In the genomic region with DNA sequence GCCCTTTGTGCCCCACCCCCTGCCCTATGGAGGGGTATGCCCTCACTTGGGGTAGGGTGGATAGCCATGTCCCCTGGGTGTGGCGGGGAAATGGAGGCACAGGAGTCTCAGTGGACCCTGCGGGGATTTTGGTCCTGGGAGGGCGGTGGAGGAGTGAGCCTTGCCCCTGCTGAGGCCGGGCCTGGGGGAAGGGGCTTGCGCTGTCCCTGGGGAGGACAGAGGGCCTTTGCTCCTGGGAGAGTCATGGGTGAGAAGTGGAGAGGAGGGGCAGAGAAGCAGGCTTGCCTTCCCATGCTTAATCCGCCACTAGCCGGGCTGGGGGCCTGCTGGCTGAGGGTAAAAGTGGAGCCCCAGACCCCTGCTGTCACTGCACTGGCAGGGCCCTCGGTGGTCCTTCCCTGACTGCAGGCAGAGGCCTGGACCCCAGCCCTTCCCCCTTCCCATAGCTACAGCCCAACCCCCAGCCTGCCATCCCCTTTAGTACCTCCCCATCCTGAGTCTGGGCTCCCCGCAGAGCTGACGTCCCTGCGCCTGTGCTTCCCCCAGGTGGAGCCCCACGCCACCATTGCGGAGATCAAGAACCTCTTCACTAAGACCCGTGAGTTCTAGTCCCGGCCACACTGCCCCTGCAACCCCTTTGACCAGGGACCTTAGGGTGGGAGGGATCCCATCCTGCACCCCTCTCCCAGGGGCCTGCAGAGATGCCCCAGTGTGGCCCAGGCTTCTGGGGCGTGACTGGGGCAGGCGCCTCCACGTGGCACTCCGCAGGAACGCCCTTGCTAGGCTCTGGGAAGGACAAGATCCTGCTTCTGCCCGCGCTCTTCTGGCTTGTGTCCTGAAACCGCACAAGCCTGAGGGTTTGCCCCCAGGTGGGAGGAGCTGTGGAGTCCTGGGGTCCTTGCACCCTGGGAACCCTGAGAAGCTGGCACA, we compare ENCODE assay signal across 16 cellular contexts. TPM values are rescaled to one million over a fixed set of nuclear protein-coding genes. Genes with fewer than 3 reads are reported as not detected.
A peak's percentile ranks its signal among the peaks of the same experiment; 100 is the strongest.
DNase-seq lines count a peak whose midpoint lies in the region; ATAC-seq and TF ChIP-seq lines count a peak whose summit lies in the region.
"Had no signal": no experiment of that assay in that cellular context is flagged by ENCODE, and none has a peak within 500 bp of the region (broad histone marks: within the 10 kb centered on the region; RNA-seq: fewer than 3 reads in every experiment).

No MANE protein-coding gene starts in this region.

- H3K27ac Mint-ChIP-seq in activated CD8-positive, alpha-beta T cell treated with anti-CD3 and anti-CD28 coated beads, Interleukin-2, amount 10 ng/mL, durations not matched to agents 7 days and 5 days = peak overlapping the region; percentile 66
- H3K27ac Mint-ChIP-seq in activated naive CD4-positive, alpha-beta T cell treated with anti-CD3 and anti-CD28 coated beads, Interleukin-2, amount 10 ng/mL, durations not matched to agents 7 days and 5 days = no peak overlapping the region
- H3K27ac Mint-ChIP-seq: activated B cell treated with CpG ODN at 0.5 μM for 24 hours had no signal

- no peak for TF ChIP-seq CTCF in GM13976 (IDR thresholded peaks at IDR 0.05; ENCODE audit: borderline replicate concordance, control extremely low read depth, extremely low read depth, insufficient read depth, missing control alignments)

- 0 out of 2 replicates have a peak overlapping the region, but pooled peaks have one; percentile 3 for H3K4me3 ChIP-seq in iPS-18c (ENCODE audit: insufficient read depth, low read depth, low read length)
- H3K4me3 ChIP-seq in skeletal muscle tissue (ENCODE audit: low read length in 3 of 3) = peak overlapping the region; percentile 68 to 82 (median 81)
- H3K4me3 ChIP-seq: MG63, SJSA1 had no signal

- in situ Hi-C loops in GM13976 (cut with MboI; ENCODE audit: low sequenced_read_pairs, unreplicated experiment) (loop anchor here (25.0 kb wide), 2 partner anchors 324 to 549 kb away; a partner anchor contains a TSS), G401 (cut with HindIII; ENCODE audit: low sequenced_read_pairs) (loop anchor here (10.0 kb wide), 1 partner anchor 122 kb away; no protein-coding TSS in a partner anchor)

- H3K9me3 ChIP-seq in iPS-18c (ENCODE audit: control insufficient read depth, insufficient read depth, low read length) (no peaks in the 10 kb centered on the region), skeletal muscle tissue (ENCODE audit: control insufficient read depth in 3 of 3, low read length in 3 of 3) (no peaks in the 10 kb centered on the region)
- H3K9me3 ChIP-seq: MG63, SJSA1 had no signal

- no peaks in the 10 kb centered on the region for H3K27me3 ChIP-seq in skeletal muscle tissue (ENCODE audit: control insufficient read depth in 3 of 3, insufficient read depth in 3 of 3, low read length in 3 of 3)
- H3K27me3 ChIP-seq: MG63, SJSA1 had no signal

- peaks cover 31% of the 10 kb centered on the region for H3K4me1 Mint-ChIP-seq in activated CD8-positive, alpha-beta T cell treated with anti-CD3 and anti-CD28 coated beads, Interleukin-2, amount 10 ng/mL, durations not matched to agents 7 days and 5 days (ENCODE audit: low read depth)
- peaks cover 19% of the 10 kb centered on the region for H3K4me1 Mint-ChIP-seq in activated naive CD4-positive, alpha-beta T cell treated with anti-CD3 and anti-CD28 coated beads, Interleukin-2, amount 10 ng/mL, durations not matched to agents 7 days and 5 days

- no peak overlapping the region for H3K4me3 Mint-ChIP-seq in activated CD8-positive, alpha-beta T cell treated with anti-CD3 and anti-CD28 coated beads, Interleukin-2, amount 10 ng/mL, durations not matched to agents 7 days and 5 days
- no peak overlapping the region for H3K4me3 Mint-ChIP-seq in activated naive CD4-positive, alpha-beta T cell treated with anti-CD3 and anti-CD28 coated beads, Interleukin-2, amount 10 ng/mL, durations not matched to agents 7 days and 5 days
- H3K4me3 Mint-ChIP-seq: activated B cell treated with CpG ODN at 0.5 μM for 24 hours had no signal

- peaks cover 34 to 57% (median 48%) of the 10 kb centered on the region in 3 donors for H3K4me1 ChIP-seq in skeletal muscle tissue (ENCODE audit: control insufficient read depth in 3 of 3, insufficient read depth in 3 of 3, low read length in 3 of 3)
- H3K4me1 ChIP-seq: SJSA1 had no signal

- no peak for ATAC-seq in activated CD8-positive, alpha-beta T cell treated with anti-CD3 and anti-CD28 coated beads, Interleukin-2, amount 10 ng/mL, durations not matched to agents 7 days and 5 days
- no peak for ATAC-seq in stimulated activated naive CD8-positive, alpha-beta T cell treated with anti-CD3 and anti-CD28 coated beads, Interleukin-15, Interleukin-2, amounts not matched to agents 100 U/mL and 50 U/mL, for 24 hours
- ATAC-seq: left colon had no signal

- peaks cover 9 to 20% (median 18%) of the 10 kb centered on the region in 3 donors for H3K36me3 ChIP-seq in skeletal muscle tissue (ENCODE audit: control insufficient read depth in 3 of 3, insufficient read depth in 3 of 3, low read length in 3 of 3)

- no peaks in the 10 kb centered on the region for H3K9me3 Mint-ChIP-seq in activated CD8-positive, alpha-beta T cell treated with anti-CD3 and anti-CD28 coated beads, Interleukin-2, amount 10 ng/mL, durations not matched to agents 7 days and 5 days (ENCODE audit: insufficient read depth)
- no peaks in the 10 kb centered on the region for H3K9me3 Mint-ChIP-seq in activated naive CD4-positive, alpha-beta T cell treated with anti-CD3 and anti-CD28 coated beads, Interleukin-2, amount 10 ng/mL, durations not matched to agents 7 days and 5 days
- H3K9me3 Mint-ChIP-seq: activated B cell treated with CpG ODN at 0.5 μM for 24 hours had no signal

- no peaks in the 10 kb centered on the region for H3K27me3 Mint-ChIP-seq in activated CD8-positive, alpha-beta T cell treated with anti-CD3 and anti-CD28 coated beads, Interleukin-2, amount 10 ng/mL, durations not matched to agents 7 days and 5 days (ENCODE audit: low read depth)
- H3K27me3 Mint-ChIP-seq in activated naive CD4-positive, alpha-beta T cell treated with anti-CD3 and anti-CD28 coated beads, Interleukin-2, amount 10 ng/mL, durations not matched to agents 7 days and 5 days = no peaks in the 10 kb centered on the region
- H3K27me3 Mint-ChIP-seq: activated B cell treated with CpG ODN at 0.5 μM for 24 hours had no signal

- peaks cover 20% of the 10 kb centered on the region for H3K36me3 Mint-ChIP-seq in activated CD8-positive, alpha-beta T cell treated with anti-CD3 and anti-CD28 coated beads, Interleukin-2, amount 10 ng/mL, durations not matched to agents 7 days and 5 days (ENCODE audit: low read depth)
- peaks cover 16% of the 10 kb centered on the region for H3K36me3 Mint-ChIP-seq in activated naive CD4-positive, alpha-beta T cell treated with anti-CD3 and anti-CD28 coated beads, Interleukin-2, amount 10 ng/mL, durations not matched to agents 7 days and 5 days

- POLR2A ChIA-PET in activated CD8-positive, alpha-beta T cell treated with anti-CD3 and anti-CD28 coated beads, Interleukin-2, amount 10 ng/mL, durations not matched to agents 7 days and 5 days (lab: Charles Lee) = no interaction called here

- DNase-seq in GM13976 (ENCODE audit: low spot score) = peak; percentile 13
- no peak for DNase-seq in activated CD8-positive, alpha-beta T cell treated with anti-CD3 and anti-CD28 coated beads, Interleukin-2, amount 10 ng/mL, durations not matched to agents 7 days and 5 days
- no peak for DNase-seq in SHP77 treated with DMSO at 0.1 percent for 48 hours (lab: John Stamatoyannopoulos, UW)
- DNase-seq in G401 (ENCODE audit: low spot score) = no peak
- no peak for DNase-seq in stimulated activated naive CD8-positive, alpha-beta T cell treated with anti-CD3 and anti-CD28 coated beads, Interleukin-15, Interleukin-2, amounts not matched to agents 100 U/mL and 50 U/mL, for 24 hours
- DNase-seq in activated naive CD4-positive, alpha-beta T cell treated with anti-CD3 and anti-CD28 coated beads, Interleukin-2, amount 10 ng/mL, durations not matched to agents 7 days and 5 days = no peak
- DNase-seq: activated B cell treated with CpG ODN at 0.5 μM for 24 hours; activated T-cell treated with anti-CD3 and anti-CD28 coated beads for 4 hours; AML-193; DND-41; left colon; stimulated activated CD8-positive, alpha-beta memory T cell treated with anti-CD3 and anti-CD28 coated beads, Interleukin-4, amount 100 ng/mL, for 48 hours had no signal

- H3K27ac ChIP-seq in skeletal muscle tissue (ENCODE audit: low read depth, low read length) = peak overlapping the region; percentile 99
- H3K27ac ChIP-seq: SJSA1 had no signal

- H3K9ac ChIP-seq in skeletal muscle tissue (ENCODE audit: low read depth in 1 of 3, low read length in 3 of 3) = peak overlapping the region; percentile 92 to 99 (median 92)

- CTCF ChIA-PET in activated CD8-positive, alpha-beta T cell treated with anti-CD3 and anti-CD28 coated beads, Interleukin-2, amount 10 ng/mL, durations not matched to agents 7 days and 5 days (lab: Charles Lee) = interaction anchor here (1.0 to 1.5 kb wide), 3 partner anchors 59 to 124 kb away, joined by 3 to 4 read pairs (median 3); no protein-coding TSS in a partner anchor
- CTCF ChIA-PET in activated naive CD4-positive, alpha-beta T cell treated with anti-CD3 and anti-CD28 coated beads, Interleukin-2, amount 10 ng/mL, durations not matched to agents 7 days and 5 days (lab: Charles Lee) = no interaction called here

RNA-seq across cellular contexts. Expression of a gene that starts 8.9 kb away (rescaled TPM):
- total RNA-seq in activated CD8-positive, alpha-beta T cell treated with anti-CD3 and anti-CD28 coated beads, Interleukin-2, amount 10 ng/mL, durations not matched to agents 7 days and 5 days = 100 to 1,000 TPM; 133 to 142 TPM
- total RNA-seq in skeletal muscle tissue = 525 TPM
- total RNA-seq in G401 (2014; rRNA removed; shearing (Covaris generic)) = 287 and 394 TPM in 2 replicates

RNA-seq across cellular contexts. Expression of a gene that starts 20.0 kb away (rescaled TPM):
- total RNA-seq in activated CD8-positive, alpha-beta T cell treated with anti-CD3 and anti-CD28 coated beads, Interleukin-2, amount 10 ng/mL, durations not matched to agents 7 days and 5 days = not detected
- 0.52 TPM for total RNA-seq in skeletal muscle tissue
- not detected in 2 replicates for total RNA-seq in G401 (2014; rRNA removed; shearing (Covaris generic))

RNA-seq across cellular contexts. Expression of a gene that starts 33.5 kb away (rescaled TPM):
- 100 to 1,000 TPM; 153 to 163 TPM for total RNA-seq in activated CD8-positive, alpha-beta T cell treated with anti-CD3 and anti-CD28 coated beads, Interleukin-2, amount 10 ng/mL, durations not matched to agents 7 days and 5 days
- total RNA-seq in skeletal muscle tissue = 83.0 TPM
- 166 and 226 TPM in 2 replicates for total RNA-seq in G401 (2014; rRNA removed; shearing (Covaris generic))

RNA-seq across cellular contexts. Expression of a gene that starts 44.7 kb away (rescaled TPM):
- total RNA-seq in activated CD8-positive, alpha-beta T cell treated with anti-CD3 and anti-CD28 coated beads, Interleukin-2, amount 10 ng/mL, durations not matched to agents 7 days and 5 days = 100 to 1,000 TPM; 110 to 112 TPM
- total RNA-seq in skeletal muscle tissue = 39.1 TPM
- total RNA-seq in G401 (2014; rRNA removed; shearing (Covaris generic)) = 95.1 and 117 TPM in 2 replicates
